16 cellular contexts compared by ENCODE assay signal in the genomic region with DNA sequence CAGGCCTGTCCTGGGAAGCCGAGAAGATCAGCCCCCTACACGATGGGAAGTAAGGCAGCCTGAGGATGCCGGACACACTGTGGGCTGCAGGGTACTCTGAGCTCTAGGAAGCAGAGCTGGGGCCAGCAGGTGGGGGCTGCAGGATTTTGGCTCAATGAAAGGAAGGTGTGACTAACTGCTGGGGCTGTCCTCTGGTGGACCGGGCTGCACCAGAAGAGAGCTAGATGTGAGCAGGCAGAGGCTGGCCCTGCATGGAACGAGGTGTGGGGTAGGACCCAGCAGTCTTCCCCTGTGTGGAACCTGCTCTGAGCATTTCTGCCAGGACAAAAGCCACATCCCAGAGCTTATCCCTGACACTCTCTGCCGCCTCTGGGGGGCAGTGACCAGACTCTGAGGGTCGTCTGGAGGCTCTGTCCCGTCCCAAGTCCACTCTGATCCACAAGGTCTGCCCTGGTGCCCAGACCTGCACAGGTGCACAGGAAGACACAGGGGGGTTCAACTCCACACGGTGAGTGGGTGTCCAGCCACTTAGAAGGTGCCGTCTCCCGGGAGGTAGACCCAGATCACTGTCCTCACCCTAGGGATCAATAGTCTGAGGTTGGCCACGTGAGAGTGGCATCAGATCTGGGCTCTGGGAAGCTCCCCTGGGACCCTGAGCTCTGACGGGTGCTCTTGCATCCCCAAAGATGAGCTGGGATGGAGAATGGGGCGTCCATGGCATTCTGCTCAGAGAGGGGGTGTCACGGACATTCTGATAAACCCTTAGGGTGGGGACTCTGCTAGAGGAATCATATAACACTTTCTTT.
"Had no signal": no experiment of that assay in that cellular context is flagged by ENCODE, and none has a peak within 500 bp of the region (broad histone marks: within the 10 kb centered on the region; RNA-seq: fewer than 3 reads in every experiment).

No MANE protein-coding gene starts in this region.

- H3K27me3 ChIP-seq: pancreas had no signal

- H3K9me3 ChIP-seq: pancreas had no signal

- ATAC-seq: activated T-cell treated with anti-CD3 and anti-CD28 coated beads, Interleukin-2, amount 50 U/mL, for 72 hours; left colon; pancreas; stimulated activated memory B cell treated with anti-CD40 and anti-IgM and Interleukin-4, amounts not matched to agents 10 μg/mL and 1 μg/mL and 100 μg/mL, for 72 hours had no signal

- H3K9me3 Mint-ChIP-seq: activated CD4-positive, alpha-beta memory T cell treated with anti-CD3 and anti-CD28 coated beads for 36 hours; activated T-cell treated with anti-CD3 and anti-CD28 coated beads, Interleukin-2, amount 50 U/mL, for 72 hours; immature natural killer cell; nephron; stimulated activated memory B cell treated with anti-CD40 and anti-IgM and Interleukin-4, amounts not matched to agents 10 μg/mL and 1 μg/mL and 100 μg/mL, for 72 hours had no signal

- DNase-seq: activated CD4-positive, alpha-beta memory T cell treated with anti-CD3 and anti-CD28 coated beads for 36 hours; activated naive CD4-positive, alpha-beta T cell; activated T-cell treated with anti-CD3 and anti-CD28 coated beads, Interleukin-2, amount 50 U/mL, for 72 hours; dermis blood vessel endothelial cell; erythroblast; hypothalamus; immature natural killer cell; mammary epithelial cell; small intestine; T-helper 2 cell; trophoblast cell had no signal

- H3K4me1 Mint-ChIP-seq: immature natural killer cell; stimulated activated memory B cell treated with anti-CD40 and anti-IgM and Interleukin-4, amounts not matched to agents 10 μg/mL and 1 μg/mL and 100 μg/mL, for 72 hours had no signal

- H3K27ac Mint-ChIP-seq: activated CD4-positive, alpha-beta memory T cell treated with anti-CD3 and anti-CD28 coated beads for 36 hours; activated T-cell treated with anti-CD3 and anti-CD28 coated beads, Interleukin-2, amount 50 U/mL, for 72 hours; immature natural killer cell; nephron; stimulated activated memory B cell treated with anti-CD40 and anti-IgM and Interleukin-4, amounts not matched to agents 10 μg/mL and 1 μg/mL and 100 μg/mL, for 72 hours had no signal

- H3K4me3 Mint-ChIP-seq: activated CD4-positive, alpha-beta memory T cell treated with anti-CD3 and anti-CD28 coated beads for 36 hours; activated T-cell treated with anti-CD3 and anti-CD28 coated beads, Interleukin-2, amount 50 U/mL, for 72 hours; immature natural killer cell; nephron; stimulated activated memory B cell treated with anti-CD40 and anti-IgM and Interleukin-4, amounts not matched to agents 10 μg/mL and 1 μg/mL and 100 μg/mL, for 72 hours had no signal

- H3K27me3 Mint-ChIP-seq: stimulated activated memory B cell treated with anti-CD40 and anti-IgM and Interleukin-4, amounts not matched to agents 10 μg/mL and 1 μg/mL and 100 μg/mL, for 72 hours had no signal

- H3K4me3 ChIP-seq: pancreas, SK-N-MC had no signal

- H3K27ac ChIP-seq: pancreas, SK-N-MC had no signal

- H3K36me3 Mint-ChIP-seq: activated CD4-positive, alpha-beta memory T cell treated with anti-CD3 and anti-CD28 coated beads for 36 hours; immature natural killer cell; stimulated activated memory B cell treated with anti-CD40 and anti-IgM and Interleukin-4, amounts not matched to agents 10 μg/mL and 1 μg/mL and 100 μg/mL, for 72 hours had no signal

- H3K36me3 ChIP-seq: pancreas had no signal
